Comparison of ENCODE assay signal across 25 cellular contexts in the genomic region with DNA sequence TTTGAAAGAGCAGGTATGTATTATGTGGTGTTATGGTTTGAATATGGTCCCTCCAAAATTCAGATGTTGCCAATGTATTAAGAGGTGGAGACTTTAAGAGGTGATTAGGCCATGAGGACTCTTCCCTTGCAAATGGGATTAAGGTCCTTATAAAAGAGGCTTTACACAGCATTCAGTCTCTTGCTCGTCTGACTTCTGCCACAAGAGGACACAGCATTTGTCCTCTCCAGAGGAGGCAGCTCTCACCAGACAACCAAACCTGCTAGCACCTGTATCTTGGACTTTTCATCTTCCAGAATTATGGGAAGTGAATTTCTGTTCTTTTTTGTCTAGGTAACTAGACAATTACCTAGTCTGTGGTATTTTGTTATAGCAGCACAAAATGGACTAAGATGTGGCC.
"Had no signal": no experiment of that assay in that cellular context is flagged by ENCODE, and none has a peak within 500 bp of the region (broad histone marks: within the 10 kb centered on the region; RNA-seq: fewer than 3 reads in every experiment).

No MANE protein-coding gene starts in this region.

- FAIRE-seq: small intestine, urothelium cell line had no signal

- H3K27ac ChIP-seq: neural progenitor cell, ovary, parathyroid adenoma, psoas muscle, right lobe of liver, sigmoid colon, stomach, thoracic aorta, thyroid gland, tibial nerve, upper lobe of left lung, vagina had no signal

- H3K4me1 ChIP-seq: neural progenitor cell, parathyroid adenoma, right lobe of liver, sigmoid colon, stomach, thyroid gland, tibial nerve, upper lobe of left lung, vagina had no signal

- ATAC-seq: psoas muscle; right cardiac atrium; right lobe of liver; stimulated activated effector memory CD8-positive, alpha-beta T cell treated with anti-CD3 and anti-CD28 coated beads, Interleukin-12 subunit alpha, Interleukin-12 subunit beta, amount 100 ng/mL, for 72 hours had no signal

- H3K36me3 ChIP-seq: neural progenitor cell, ovary, right lobe of liver, sigmoid colon, stomach, thoracic aorta, thyroid gland, tibial nerve, upper lobe of left lung, vagina had no signal

- H3K9ac ChIP-seq: neural progenitor cell, parathyroid adenoma had no signal

- H3K9me3 ChIP-seq: ovary, psoas muscle, sigmoid colon, thoracic aorta, thyroid gland, vagina had no signal

- DNase-seq: occipital lobe; ovary; posterior cingulate gyrus; psoas muscle; right cardiac atrium; right lobe of liver; sigmoid colon; small intestine; stimulated activated CD4-positive, alpha-beta T cell treated with anti-CD3 and anti-CD28 coated beads, Interleukin-15, amount 100 ng/mL, for 24 hours; stimulated activated CD4-positive, alpha-beta T cell treated with anti-CD3 and anti-CD28 coated beads, Interleukin-2, amount 100 ng/mL, for 24 hours; stimulated activated CD4-positive, alpha-beta T cell treated with anti-CD3 and anti-CD28 coated beads, Interleukin-2, amount 100 ng/mL, for 48 hours; stimulated activated CD4-positive, alpha-beta T cell treated with anti-CD3 and anti-CD28 coated beads, Interleukin-4, amount 100 ng/mL, for 24 hours; stimulated activated naive B cell treated with anti-CD40 and anti-IgM and Interleukin-4, amounts not matched to agents 10 μg/mL and 1 μg/mL and 100 μg/mL, for 72 hours; stimulated activated naive CD4-positive, alpha-beta T cell treated with Interleukin-2 at 50 U/mL for 16 hours; stomach; thyroid gland; trophoblast cell; upper lobe of left lung had no signal

- H3K4me3 ChIP-seq: neural progenitor cell, ovary, psoas muscle, right lobe of liver, sigmoid colon, stomach, thoracic aorta, thyroid gland, tibial nerve, upper lobe of left lung, vagina had no signal

- H3K27me3 ChIP-seq: neural progenitor cell, ovary, right lobe of liver, sigmoid colon, stomach, thyroid gland, tibial nerve, upper lobe of left lung, vagina had no signal
